ENCODE assay signal across 18 cellular contexts in the genomic region with DNA sequence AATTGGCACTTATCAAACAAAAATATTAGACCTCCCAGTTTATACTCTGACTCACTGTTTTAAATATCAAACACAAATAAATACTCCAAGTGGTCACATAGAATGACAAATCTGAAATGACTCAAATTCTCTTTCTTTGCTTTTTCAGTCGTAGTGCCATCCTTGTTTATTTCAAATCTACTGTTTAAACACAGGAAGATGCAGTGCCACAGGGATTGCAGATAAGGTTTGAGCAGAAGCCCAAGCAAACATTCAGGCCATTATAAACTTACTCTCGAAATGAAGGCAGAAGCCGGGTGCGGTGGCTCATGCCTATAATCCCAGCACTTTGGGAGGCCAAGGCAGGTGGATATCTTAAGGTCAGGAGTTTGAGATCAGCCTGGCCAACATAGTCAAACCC.
"Had no signal": no experiment of that assay in that cellular context is flagged by ENCODE, and none has a peak within 500 bp of the region (broad histone marks: within the 10 kb centered on the region; RNA-seq: fewer than 3 reads in every experiment).

No MANE protein-coding gene starts in this region.

- H3K4me2 ChIP-seq: KMS-11, PC-9 had no signal

- H3K27ac ChIP-seq: KMS-11, PC-9, SK-N-MC had no signal

- DNase-seq: activated CD4-positive, alpha-beta memory T cell treated with anti-CD3 and anti-CD28 coated beads, Interleukin-2, amount 10 ng/mL, durations not matched to agents 7 days and 5 days; activated CD4-positive, alpha-beta T cell treated with anti-CD3 and anti-CD28 coated beads for 36 hours; activated CD4-positive, alpha-beta T cell treated with anti-CD3 and anti-CD28 coated beads, Interleukin-2, amount 50 U/mL, for 1 hour; activated CD4-positive, CD25-positive, alpha-beta regulatory T cell; activated gamma-delta T cell; activated naive CD4-positive, alpha-beta T cell treated with anti-CD3 and anti-CD28 coated beads for 36 hours; activated T-cell treated with anti-CD3 and anti-CD28 coated beads for 4 hours; activated T-cell treated with anti-CD3 and anti-CD28 coated beads, Interleukin-2, amount 50 U/mL, for 48 hours; NCI-H1105 treated with DMSO at 0.1 percent for 48 hours; NCI-H1436 treated with DMSO at 0.1 percent for 48 hours; NCI-H1930; PC-9; SHP77 treated with DMSO at 0.1 percent for 48 hours; SW 1271 had no signal

- H3K9ac ChIP-seq: KMS-11 had no signal

- FAIRE-seq: astrocyte had no signal

- ATAC-seq: activated CD4-positive, alpha-beta T cell treated with anti-CD3 and anti-CD28 coated beads for 36 hours; activated T-helper 17 cell treated with anti-CD3 and anti-CD28 coated beads, Interleukin-2, amount 50 U/mL, for 72 hours had no signal

- H2AFZ ChIP-seq: PC-9 had no signal

- H3K4me3 ChIP-seq: PC-9, SK-N-MC had no signal
